33 cellular contexts compared by ENCODE assay signal in genomic region chr14:74265312-74265965, GRCh38. TPM values are rescaled to one million over a fixed set of nuclear protein-coding genes. Genes with fewer than 3 reads are reported as not detected.
"Had no signal": no experiment of that assay in that cellular context is flagged by ENCODE, and none has a peak within 500 bp of the region (broad histone marks: within the 10 kb centered on the region; RNA-seq: fewer than 3 reads in every experiment).

No MANE protein-coding gene starts in this region.

- H3K4me1 Mint-ChIP-seq: immature natural killer cell; naive thymus-derived CD4-positive, alpha-beta T cell; stimulated activated effector memory CD8-positive, alpha-beta T cell treated with anti-CD3 and anti-CD28 coated beads, Interleukin-12 subunit alpha, Interleukin-12 subunit beta, amount 100 ng/mL, for 72 hours; stimulated activated naive CD8-positive, alpha-beta T cell treated with anti-CD3 and anti-CD28 coated beads, Interleukin-15, amount 100 ng/mL, for 72 hours; T-cell had no signal

- H3K36me3 ChIP-seq: adrenal gland, ascending aorta, brain microvascular endothelial cell, pancreas, tibial artery had no signal

- H3K9me3 ChIP-seq: adrenal gland, ascending aorta, pancreas, psoas muscle, tibial artery had no signal

- H3K4me3 ChIP-seq: adrenal gland, ascending aorta, pancreas, psoas muscle, skin epidermis, tibial artery had no signal

- H3K27me3 ChIP-seq: adrenal gland, ascending aorta, brain microvascular endothelial cell, pancreas had no signal

- H3K36me3 Mint-ChIP-seq: activated naive CD8-positive, alpha-beta T cell; immature natural killer cell; naive thymus-derived CD4-positive, alpha-beta T cell; stimulated activated effector memory CD8-positive, alpha-beta T cell treated with anti-CD3 and anti-CD28 coated beads, Interleukin-12 subunit alpha, Interleukin-12 subunit beta, amount 100 ng/mL, for 72 hours; T-cell; WTC11 had no signal

- H3K4me3 Mint-ChIP-seq: activated naive CD8-positive, alpha-beta T cell; activated T-cell treated with anti-CD3 and anti-CD28 coated beads, Interleukin-2, amount 50 U/mL, for 24 hours; dendritic cell treated with granulocyte-macrophage colony-stimulating factor and Interleukin-4, amounts not matched to agents 40 ng/mL and 50 ng/mL, for 4 days; immature natural killer cell; naive thymus-derived CD4-positive, alpha-beta T cell; stimulated activated effector memory CD8-positive, alpha-beta T cell treated with anti-CD3 and anti-CD28 coated beads, Interleukin-12 subunit alpha, Interleukin-12 subunit beta, amount 100 ng/mL, for 72 hours; stimulated activated naive CD8-positive, alpha-beta T cell treated with anti-CD3 and anti-CD28 coated beads, Interleukin-15, amount 100 ng/mL, for 72 hours; T-cell; WTC11 had no signal

- H3K27ac ChIP-seq: adrenal gland, ascending aorta, brain microvascular endothelial cell, pancreas, psoas muscle, skin epidermis, tibial artery had no signal

- H3K4me1 ChIP-seq: adrenal gland, ascending aorta, pancreas, psoas muscle, tibial artery had no signal

- H3K27ac Mint-ChIP-seq: activated naive CD8-positive, alpha-beta T cell; activated T-cell treated with anti-CD3 and anti-CD28 coated beads, Interleukin-2, amount 50 U/mL, for 24 hours; activated T-helper 2 cell treated with anti-CD3 and anti-CD28 coated beads, Interferon-gamma antibody, Interleukin-2, Interleukin-4, amounts not matched to agents 10 μg/mL and 5 μg/mL and 100 μg/mL, durations not matched to agents 14 hours and 24 hours and 36 hours; dendritic cell treated with granulocyte-macrophage colony-stimulating factor and Interleukin-4, amounts not matched to agents 40 ng/mL and 50 ng/mL, for 4 days; immature natural killer cell; naive thymus-derived CD4-positive, alpha-beta T cell; stimulated activated effector memory CD8-positive, alpha-beta T cell treated with anti-CD3 and anti-CD28 coated beads, Interleukin-12 subunit alpha, Interleukin-12 subunit beta, amount 100 ng/mL, for 72 hours; T-cell had no signal

- H3K27me3 Mint-ChIP-seq: activated T-cell treated with anti-CD3 and anti-CD28 coated beads, Interleukin-2, amount 50 U/mL, for 24 hours had no signal

- ATAC-seq: naive thymus-derived CD4-positive, alpha-beta T cell; pancreas; psoas muscle; right cardiac atrium; stimulated activated effector memory CD8-positive, alpha-beta T cell treated with anti-CD3 and anti-CD28 coated beads, Interleukin-12 subunit alpha, Interleukin-12 subunit beta, amount 100 ng/mL, for 72 hours; stimulated activated naive CD8-positive, alpha-beta T cell treated with anti-CD3 and anti-CD28 coated beads, Interleukin-15, amount 100 ng/mL, for 72 hours; T-cell; WTC11 had no signal

- H3K9me3 Mint-ChIP-seq: activated T-cell treated with anti-CD3 and anti-CD28 coated beads, Interleukin-2, amount 50 U/mL, for 24 hours; activated T-helper 2 cell treated with anti-CD3 and anti-CD28 coated beads, Interferon-gamma antibody, Interleukin-2, Interleukin-4, amounts not matched to agents 10 μg/mL and 5 μg/mL and 100 μg/mL, durations not matched to agents 14 hours and 24 hours and 36 hours; dendritic cell treated with granulocyte-macrophage colony-stimulating factor and Interleukin-4, amounts not matched to agents 40 ng/mL and 50 ng/mL, for 4 days; immature natural killer cell; naive thymus-derived CD4-positive, alpha-beta T cell; stimulated activated effector memory CD8-positive, alpha-beta T cell treated with anti-CD3 and anti-CD28 coated beads, Interleukin-12 subunit alpha, Interleukin-12 subunit beta, amount 100 ng/mL, for 72 hours; stimulated activated naive CD8-positive, alpha-beta T cell treated with anti-CD3 and anti-CD28 coated beads, Interleukin-15, amount 100 ng/mL, for 72 hours; T-cell; WTC11 had no signal

- DNase-seq: activated CD4-positive, alpha-beta T cell treated with anti-CD3 and anti-CD28 coated beads, Interleukin-2, amount 50 U/mL, for 4 hours; activated CD8-positive, alpha-beta memory T cell treated with anti-CD3 and anti-CD28 coated beads for 24 hours; activated CD8-positive, alpha-beta memory T cell treated with anti-CD3 and anti-CD28 coated beads, Interleukin-2, amount 50 U/mL, for 4 hours; activated naive CD4-positive, alpha-beta T cell; activated T-cell treated with anti-CD3 and anti-CD28 coated beads, Interleukin-2, amount 50 U/mL, for 24 hours; adrenal gland; brain microvascular endothelial cell; caudate nucleus; effector CD4-positive, alpha-beta T cell; erythroblast; foreskin fibroblast; immature natural killer cell; mesenchymal stem cell; naive thymus-derived CD4-positive, alpha-beta T cell; pancreas; psoas muscle; right cardiac atrium; stimulated activated CD4-positive, alpha-beta T cell treated with anti-CD3 and anti-CD28 coated beads, Interleukin-2, amount 100 ng/mL, for 24 hours; stimulated activated naive CD8-positive, alpha-beta T cell treated with anti-CD3 and anti-CD28 coated beads, Interleukin-15, amount 100 ng/mL, for 72 hours; T-cell; T-helper 9 cell; tibial artery had no signal

RNA-seq across cellular contexts. Expression of gene VSX2, which starts 26.2 kb away (rescaled TPM):
- total RNA-seq: activated T-helper 2 cell treated with anti-CD3 and anti-CD28 coated beads, Interferon-gamma antibody, Interleukin-2, Interleukin-4, amounts not matched to agents 10 μg/mL and 5 μg/mL and 100 μg/mL, durations not matched to agents 14 hours and 24 hours and 36 hours; adrenal gland; ascending aorta; fibroblast of lung; glomerular endothelial cell; lower leg skin; naive thymus-derived CD4-positive, alpha-beta T cell; pancreas; psoas muscle; right cardiac atrium; T-cell; ureter; WTC11 had no signal
- polyA plus RNA-seq: adrenal gland; fibroblast of lung; immature natural killer cell; naive thymus-derived CD4-positive, alpha-beta T cell; pancreas; psoas muscle; right cardiac atrium had no signal
